In the genomic region with DNA sequence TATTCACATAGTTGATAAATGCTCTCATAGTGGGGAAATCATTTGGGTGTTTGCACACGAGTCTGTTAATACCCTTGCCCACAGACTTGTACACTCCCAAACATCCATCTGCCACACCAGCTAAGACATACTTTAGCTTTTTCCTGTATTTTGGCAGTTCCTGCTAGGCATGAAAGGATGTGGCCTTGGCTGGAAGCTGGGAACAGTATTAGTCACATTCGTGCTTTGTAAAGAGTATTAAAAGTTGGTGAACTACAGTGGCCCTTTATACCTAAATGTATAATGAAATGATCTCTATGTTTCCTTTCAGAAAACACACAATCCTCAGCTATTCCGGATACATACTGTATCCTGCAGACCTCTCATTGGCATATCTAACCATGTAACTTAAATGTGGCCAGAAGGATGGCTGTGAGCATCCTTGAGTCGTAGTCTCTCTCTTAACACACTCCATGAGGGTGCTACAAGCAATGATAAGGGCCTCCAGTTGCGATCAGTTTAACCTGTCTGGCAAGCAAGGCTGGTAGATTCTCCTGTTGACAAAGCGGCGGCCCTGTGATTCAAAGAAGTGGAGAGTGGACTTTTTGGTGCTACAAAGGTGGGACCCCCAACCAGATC, we compare ENCODE assay signal across 1 cellular context.
TF ChIP-seq lines count a peak whose summit lies in the region.

No MANE protein-coding gene starts in this region.

TF ChIP-seq in HEK293, 187 proteins besides CTCF, POLR2A, EP300 and RAD21 (continued from another document):
- TF ChIP-seq, protein P1, sequence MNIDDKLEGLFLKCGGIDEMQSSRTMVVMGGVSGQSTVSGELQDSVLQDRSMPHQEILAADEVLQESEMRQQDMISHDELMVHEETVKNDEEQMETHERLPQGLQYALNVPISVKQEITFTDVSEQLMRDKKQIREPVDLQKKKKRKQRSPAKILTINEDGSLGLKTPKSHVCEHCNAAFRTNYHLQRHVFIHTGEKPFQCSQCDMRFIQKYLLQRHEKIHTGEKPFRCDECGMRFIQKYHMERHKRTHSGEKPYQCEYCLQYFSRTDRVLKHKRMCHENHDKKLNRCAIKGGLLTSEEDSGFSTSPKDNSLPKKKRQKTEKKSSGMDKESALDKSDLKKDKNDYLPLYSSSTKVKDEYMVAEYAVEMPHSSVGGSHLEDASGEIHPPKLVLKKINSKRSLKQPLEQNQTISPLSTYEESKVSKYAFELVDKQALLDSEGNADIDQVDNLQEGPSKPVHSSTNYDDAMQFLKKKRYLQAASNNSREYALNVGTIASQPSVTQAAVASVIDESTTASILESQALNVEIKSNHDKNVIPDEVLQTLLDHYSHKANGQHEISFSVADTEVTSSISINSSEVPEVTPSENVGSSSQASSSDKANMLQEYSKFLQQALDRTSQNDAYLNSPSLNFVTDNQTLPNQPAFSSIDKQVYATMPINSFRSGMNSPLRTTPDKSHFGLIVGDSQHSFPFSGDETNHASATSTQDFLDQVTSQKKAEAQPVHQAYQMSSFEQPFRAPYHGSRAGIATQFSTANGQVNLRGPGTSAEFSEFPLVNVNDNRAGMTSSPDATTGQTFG (tag by site-specific recombination; IDR thresholded peaks at IDR 0.05; ENCODE audit: borderline replicate concordance), result no peak
- no peak for TF ChIP-seq ZNF423 (tag by site-specific recombination; IDR thresholded peaks at IDR 0.05)
- TF ChIP-seq, protein P2, sequence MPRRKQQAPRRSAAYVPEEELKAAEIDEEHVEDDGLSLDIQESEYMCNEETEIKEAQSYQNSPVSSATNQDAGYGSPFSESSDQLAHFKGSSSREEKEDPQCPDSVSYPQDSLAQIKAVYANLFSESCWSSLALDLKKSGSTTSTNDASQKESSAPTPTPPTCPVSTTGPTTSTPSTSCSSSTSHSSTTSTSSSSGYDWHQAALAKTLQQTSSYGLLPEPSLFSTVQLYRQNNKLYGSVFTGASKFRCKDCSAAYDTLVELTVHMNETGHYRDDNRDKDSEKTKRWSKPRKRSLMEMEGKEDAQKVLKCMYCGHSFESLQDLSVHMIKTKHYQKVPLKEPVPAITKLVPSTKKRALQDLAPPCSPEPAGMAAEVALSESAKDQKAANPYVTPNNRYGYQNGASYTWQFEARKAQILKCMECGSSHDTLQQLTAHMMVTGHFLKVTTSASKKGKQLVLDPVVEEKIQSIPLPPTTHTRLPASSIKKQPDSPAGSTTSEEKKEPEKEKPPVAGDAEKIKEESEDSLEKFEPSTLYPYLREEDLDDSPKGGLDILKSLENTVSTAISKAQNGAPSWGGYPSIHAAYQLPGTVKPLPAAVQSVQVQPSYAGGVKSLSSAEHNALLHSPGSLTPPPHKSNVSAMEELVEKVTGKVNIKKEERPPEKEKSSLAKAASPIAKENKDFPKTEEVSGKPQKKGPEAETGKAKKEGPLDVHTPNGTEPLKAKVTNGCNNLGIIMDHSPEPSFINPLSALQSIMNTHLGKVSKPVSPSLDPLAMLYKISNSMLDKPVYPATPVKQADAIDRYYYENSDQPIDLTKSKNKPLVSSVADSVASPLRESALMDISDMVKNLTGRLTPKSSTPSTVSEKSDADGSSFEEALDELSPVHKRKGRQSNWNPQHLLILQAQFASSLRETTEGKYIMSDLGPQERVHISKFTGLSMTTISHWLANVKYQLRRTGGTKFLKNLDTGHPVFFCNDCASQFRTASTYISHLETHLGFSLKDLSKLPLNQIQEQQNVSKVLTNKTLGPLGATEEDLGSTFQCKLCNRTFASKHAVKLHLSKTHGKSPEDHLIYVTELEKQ (tag by site-specific recombination; IDR thresholded peaks at IDR 0.05; ENCODE audit: borderline replicate concordance), result no peak
- TF ChIP-seq ZNF768 (tag by site-specific recombination; IDR thresholded peaks at IDR 0.05), result no peak
- no peak for TF ChIP-seq ZNF629 (tag by site-specific recombination; IDR thresholded peaks at IDR 0.05)
- TF ChIP-seq SP3 (tag by site-specific recombination; IDR thresholded peaks at IDR 0.05), result no peak
- TF ChIP-seq ZNF37A (tag by site-specific recombination; IDR thresholded peaks at IDR 0.05), result no peak
- TF ChIP-seq, protein P3, sequence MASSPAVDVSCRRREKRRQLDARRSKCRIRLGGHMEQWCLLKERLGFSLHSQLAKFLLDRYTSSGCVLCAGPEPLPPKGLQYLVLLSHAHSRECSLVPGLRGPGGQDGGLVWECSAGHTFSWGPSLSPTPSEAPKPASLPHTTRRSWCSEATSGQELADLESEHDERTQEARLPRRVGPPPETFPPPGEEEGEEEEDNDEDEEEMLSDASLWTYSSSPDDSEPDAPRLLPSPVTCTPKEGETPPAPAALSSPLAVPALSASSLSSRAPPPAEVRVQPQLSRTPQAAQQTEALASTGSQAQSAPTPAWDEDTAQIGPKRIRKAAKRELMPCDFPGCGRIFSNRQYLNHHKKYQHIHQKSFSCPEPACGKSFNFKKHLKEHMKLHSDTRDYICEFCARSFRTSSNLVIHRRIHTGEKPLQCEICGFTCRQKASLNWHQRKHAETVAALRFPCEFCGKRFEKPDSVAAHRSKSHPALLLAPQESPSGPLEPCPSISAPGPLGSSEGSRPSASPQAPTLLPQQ (tag by site-specific recombination; IDR thresholded peaks at IDR 0.05), result no peak
- no peak for TF ChIP-seq ZNF777 (tag by site-specific recombination; IDR thresholded peaks at IDR 0.05; ENCODE audit: borderline replicate concordance)
